Comparison of ENCODE assay signal across 12 cellular contexts in the genomic region with DNA sequence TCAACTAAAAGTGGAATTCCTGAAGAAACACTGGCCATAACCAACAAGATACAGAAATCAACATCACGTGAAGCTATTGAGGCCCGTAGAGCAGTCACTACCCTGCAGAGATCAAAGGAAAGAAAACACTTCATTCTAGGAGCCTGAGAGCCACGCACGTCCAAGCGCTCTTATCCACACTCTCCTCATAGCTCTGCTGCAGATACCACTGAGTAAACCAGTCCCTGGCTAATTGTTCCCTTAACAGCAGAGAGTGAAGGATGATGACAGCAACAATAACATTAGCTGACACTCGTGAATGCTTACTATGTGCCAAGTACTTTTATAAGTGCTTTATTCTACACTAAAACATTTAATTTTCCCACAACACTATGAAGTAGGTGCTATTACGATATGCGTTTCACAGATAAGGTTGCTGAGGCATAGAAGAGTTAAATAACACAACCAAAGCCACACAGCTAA.
DNase-seq lines count a peak whose midpoint lies in the region; ATAC-seq and TF ChIP-seq lines count a peak whose summit lies in the region.
"Had no signal": no experiment of that assay in that cellular context is flagged by ENCODE, and none has a peak within 500 bp of the region (broad histone marks: within the 10 kb centered on the region; RNA-seq: fewer than 3 reads in every experiment).

No MANE protein-coding gene starts in this region.

- ATAC-seq in activated CD8-positive, alpha-beta memory T cell treated with anti-CD3 and anti-CD28 coated beads, Interleukin-2, amount 10 ng/mL, durations not matched to agents 7 days and 5 days = no peak

- no peaks in the 10 kb centered on the region for H3K36me3 Mint-ChIP-seq in activated CD8-positive, alpha-beta memory T cell treated with anti-CD3 and anti-CD28 coated beads, Interleukin-2, amount 10 ng/mL, durations not matched to agents 7 days and 5 days
- no peaks in the 10 kb centered on the region for H3K36me3 Mint-ChIP-seq in CD14-positive monocyte

- no peak overlapping the region for H3K9ac ChIP-seq in SK-N-MC (ENCODE audit: insufficient read length)

- DNase-seq in NCI-H2081 (lab: John Stamatoyannopoulos, UW) (peak; percentile 12 to 19), NCI-H2081 treated with DMSO at 0.1 percent for 48 hours (lab: John Stamatoyannopoulos, UW) (no peak), SK-N-MC (ENCODE audit: low read depth, low spot score) (no peak), islet precursor cell (peak; percentile 80), smooth muscle cell of the brain vasculature (ENCODE audit: low read depth, low spot score) (peak; percentile 51), activated gamma-delta T cell (lab: John Stamatoyannopoulos, UW) (no peak), CD14-positive monocyte (ENCODE audit: low spot score) (no peak)
- DNase-seq in activated CD8-positive, alpha-beta memory T cell treated with anti-CD3 and anti-CD28 coated beads, Interleukin-2, amount 10 ng/mL, durations not matched to agents 7 days and 5 days = no peak
- DNase-seq: NCI-H446 treated with DMSO at 0.1 percent for 48 hours; stimulated activated CD4-positive, alpha-beta T cell treated with anti-CD3 and anti-CD28 coated beads, Interleukin-2, amount 100 ng/mL, for 48 hours; T-helper 1 cell; transverse colon had no signal

- H3K27me3 Mint-ChIP-seq in activated CD8-positive, alpha-beta memory T cell treated with anti-CD3 and anti-CD28 coated beads, Interleukin-2, amount 10 ng/mL, durations not matched to agents 7 days and 5 days = no peaks in the 10 kb centered on the region
- H3K27me3 Mint-ChIP-seq in CD14-positive monocyte (ENCODE audit: low read depth in 3 of 3) = peaks cover 0 to 3% (median 2%) of the 10 kb centered on the region in 3 donors

- peaks cover 2% of the 10 kb centered on the region for H3K9me3 Mint-ChIP-seq in activated CD8-positive, alpha-beta memory T cell treated with anti-CD3 and anti-CD28 coated beads, Interleukin-2, amount 10 ng/mL, durations not matched to agents 7 days and 5 days (ENCODE audit: low read depth)
- peaks cover 0 to 2% (median 0%) of the 10 kb centered on the region in 7 donors for H3K9me3 Mint-ChIP-seq in CD14-positive monocyte

- CTCF ChIA-PET in activated CD8-positive, alpha-beta memory T cell treated with anti-CD3 and anti-CD28 coated beads, Interleukin-2, amount 10 ng/mL, durations not matched to agents 7 days and 5 days (lab: Charles Lee) = no interaction called here

- 0 out of 2 replicates have a peak overlapping the region, but pooled peaks have one; percentile 36 for H3K27ac ChIP-seq in SK-N-MC
- H3K27ac ChIP-seq: transverse colon had no signal

- intact Hi-C loops in CD14-positive monocyte (cut with micrococcal nuclease) = no loop called here

- no peaks in the 10 kb centered on the region for H3K36me3 ChIP-seq in SK-N-MC (ENCODE audit: insufficient read depth, low read length)
- H3K36me3 ChIP-seq: transverse colon had no signal

- no peak overlapping the region for H3K27ac Mint-ChIP-seq in activated CD8-positive, alpha-beta memory T cell treated with anti-CD3 and anti-CD28 coated beads, Interleukin-2, amount 10 ng/mL, durations not matched to agents 7 days and 5 days
- H3K27ac Mint-ChIP-seq in CD14-positive monocyte = no peak overlapping the region

- no peak for TF ChIP-seq CTCF in CD14-positive monocyte (IDR thresholded peaks at IDR 0.05)

- no peaks in the 10 kb centered on the region for H3K4me1 Mint-ChIP-seq in activated CD8-positive, alpha-beta memory T cell treated with anti-CD3 and anti-CD28 coated beads, Interleukin-2, amount 10 ng/mL, durations not matched to agents 7 days and 5 days
- H3K4me1 Mint-ChIP-seq in CD14-positive monocyte = no peaks in the 10 kb centered on the region

- no peak overlapping the region for H3K4me3 Mint-ChIP-seq in activated CD8-positive, alpha-beta memory T cell treated with anti-CD3 and anti-CD28 coated beads, Interleukin-2, amount 10 ng/mL, durations not matched to agents 7 days and 5 days
- H3K4me3 Mint-ChIP-seq in CD14-positive monocyte = no peak overlapping the region

- no peaks in the 10 kb centered on the region for H3K9me3 ChIP-seq in SK-N-MC (ENCODE audit: low read depth, low read length)
- H3K9me3 ChIP-seq: transverse colon had no signal

- H3K4me3 ChIP-seq in SK-N-MC = no peak overlapping the region
- H3K4me3 ChIP-seq: transverse colon had no signal

Comparison
In these comparisons a context has a peak if more than half of its experiments do, and no peak if none do; other contexts are left out.
1. DNase-seq: peak in NCI-H2081 (2 of 2), islet precursor cell (single experiment) and smooth muscle cell of the brain vasculature (single experiment); none in NCI-H2081 treated with DMSO at 0.1 percent for 48 hours (single experiment), SK-N-MC (single experiment), activated CD8-positive, alpha-beta memory T cell treated with anti-CD3 and anti-CD28 coated beads, Interleukin-2, amount 10 ng/mL, durations not matched to agents 7 days and 5 days (single experiment), activated gamma-delta T cell (single experiment) and CD14-positive monocyte (single experiment).